In genomic region chr9:16964228-16964627, GRCh38 we compare ENCODE assay signal across 1 cellular context.
TF ChIP-seq lines count a peak whose summit lies in the region.

No MANE protein-coding gene starts in this region.

TF ChIP-seq in HCT116, 20 proteins besides CTCF, POLR2A, EP300 and RAD21 (continued from another document):
- TF ChIP-seq, protein P1, sequence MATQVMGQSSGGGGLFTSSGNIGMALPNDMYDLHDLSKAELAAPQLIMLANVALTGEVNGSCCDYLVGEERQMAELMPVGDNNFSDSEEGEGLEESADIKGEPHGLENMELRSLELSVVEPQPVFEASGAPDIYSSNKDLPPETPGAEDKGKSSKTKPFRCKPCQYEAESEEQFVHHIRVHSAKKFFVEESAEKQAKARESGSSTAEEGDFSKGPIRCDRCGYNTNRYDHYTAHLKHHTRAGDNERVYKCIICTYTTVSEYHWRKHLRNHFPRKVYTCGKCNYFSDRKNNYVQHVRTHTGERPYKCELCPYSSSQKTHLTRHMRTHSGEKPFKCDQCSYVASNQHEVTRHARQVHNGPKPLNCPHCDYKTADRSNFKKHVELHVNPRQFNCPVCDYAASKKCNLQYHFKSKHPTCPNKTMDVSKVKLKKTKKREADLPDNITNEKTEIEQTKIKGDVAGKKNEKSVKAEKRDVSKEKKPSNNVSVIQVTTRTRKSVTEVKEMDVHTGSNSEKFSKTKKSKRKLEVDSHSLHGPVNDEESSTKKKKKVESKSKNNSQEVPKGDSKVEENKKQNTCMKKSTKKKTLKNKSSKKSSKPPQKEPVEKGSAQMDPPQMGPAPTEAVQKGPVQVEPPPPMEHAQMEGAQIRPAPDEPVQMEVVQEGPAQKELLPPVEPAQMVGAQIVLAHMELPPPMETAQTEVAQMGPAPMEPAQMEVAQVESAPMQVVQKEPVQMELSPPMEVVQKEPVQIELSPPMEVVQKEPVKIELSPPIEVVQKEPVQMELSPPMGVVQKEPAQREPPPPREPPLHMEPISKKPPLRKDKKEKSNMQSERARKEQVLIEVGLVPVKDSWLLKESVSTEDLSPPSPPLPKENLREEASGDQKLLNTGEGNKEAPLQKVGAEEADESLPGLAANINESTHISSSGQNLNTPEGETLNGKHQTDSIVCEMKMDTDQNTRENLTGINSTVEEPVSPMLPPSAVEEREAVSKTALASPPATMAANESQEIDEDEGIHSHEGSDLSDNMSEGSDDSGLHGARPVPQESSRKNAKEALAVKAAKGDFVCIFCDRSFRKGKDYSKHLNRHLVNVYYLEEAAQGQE (IDR thresholded peaks at IDR 0.05; ENCODE audit: low read depth), result no peak
- TF ChIP-seq CEBPB (IDR thresholded peaks at IDR 0.05; ENCODE audit: low read depth), result no peak
- TF ChIP-seq EGR1 (IDR thresholded peaks at IDR 0.05; ENCODE audit: low read depth), result no peak
